ENCODE assay signal across 11 cellular contexts in the genomic region with DNA sequence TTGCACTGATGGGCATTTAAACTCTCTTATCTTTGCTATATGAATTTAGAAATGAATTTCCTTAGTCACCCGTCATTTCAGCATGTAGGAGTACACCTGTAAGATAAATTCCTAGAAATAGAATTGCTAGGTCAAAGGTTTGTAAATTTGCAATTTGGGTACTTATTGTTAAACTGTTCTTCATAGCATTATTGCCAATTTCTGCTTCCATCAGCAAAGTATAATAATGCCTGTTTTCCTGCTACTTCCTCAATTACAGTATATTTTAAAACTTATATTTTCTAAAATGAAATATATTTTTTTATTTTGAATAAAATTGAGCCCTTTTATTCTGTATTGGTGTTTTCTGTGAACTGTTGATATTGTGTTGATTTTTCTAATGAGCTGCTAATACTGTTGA. TPM values are rescaled to one million over a fixed set of nuclear protein-coding genes. Genes with fewer than 3 reads are reported as not detected.
"Had no signal": no experiment of that assay in that cellular context is flagged by ENCODE, and none has a peak within 500 bp of the region (broad histone marks: within the 10 kb centered on the region; RNA-seq: fewer than 3 reads in every experiment).

No MANE protein-coding gene starts in this region.

- H3K4me2 ChIP-seq: KMS-11 had no signal

- ATAC-seq: HCT116 had no signal

- H3K36me3 ChIP-seq: HAP-1 had no signal

- H3K9ac ChIP-seq: GM23248, KMS-11 had no signal

- DNase-seq: GM23248, GOT3, H7, HFFc6, Karpas-422, KBM-7 had no signal

- H3K27ac Mint-ChIP-seq: HFFc6 had no signal

- H3K4me3 ChIP-seq: GM23248, HAP-1 had no signal

- H3K4me3 Mint-ChIP-seq: HFFc6 had no signal

- H3K27ac ChIP-seq: GM23248, KMS-11 had no signal

- FAIRE-seq: HTR-8/SVneo had no signal

- H2AFZ ChIP-seq: GM23248 had no signal

RNA-seq across cellular contexts. Expression of gene MCF2L2, which starts 16.3 kb away (rescaled TPM):
- total RNA-seq: GM23248, HT-29 had no signal
- polyA plus RNA-seq: GM23248 had no signal
